Comparison of ENCODE assay signal across 25 cellular contexts in genomic region chr12:52229836-52230343, GRCh38. TPM values are rescaled to one million over a fixed set of nuclear protein-coding genes. Genes with fewer than 3 reads are reported as not detected.
DNase-seq lines count a peak whose midpoint lies in the region; ATAC-seq, FAIRE-seq and TF ChIP-seq lines count a peak whose summit lies in the region.
"Had no signal": no experiment of that assay in that cellular context is flagged by ENCODE, and none has a peak within 500 bp of the region (broad histone marks: within the 10 kb centered on the region; RNA-seq: fewer than 3 reads in every experiment).

No MANE protein-coding gene starts in this region.

- peak overlapping the region; percentile 100 for H3K27ac Mint-ChIP-seq in astrocyte (ENCODE audit: unreplicated experiment)
- H3K27ac Mint-ChIP-seq in effector memory CD8-positive, alpha-beta T cell: no peak overlapping the region
- H3K27ac Mint-ChIP-seq: nephron; stimulated activated naive B cell treated with anti-CD40 and anti-IgM and Interleukin-4, amounts not matched to agents 10 μg/mL and 1 μg/mL and 100 μg/mL, for 72 hours had no signal

- peak overlapping the region; percentile 24 for H3K9ac ChIP-seq in astrocyte (ENCODE audit: low read length)

- H3K4me2 ChIP-seq in astrocyte (ENCODE audit: low read length): peak overlapping the region; percentile 44

- H3K27ac ChIP-seq in astrocyte (ENCODE audit: low read depth, low read length) (peak overlapping the region; percentile 96), upper lobe of right lung (no peak overlapping the region)
- H3K27ac ChIP-seq: cardiac muscle cell, testis had no signal

- H3K27me3 Mint-ChIP-seq in astrocyte (ENCODE audit: low read depth, unreplicated experiment): peaks cover 20% of the 10 kb centered on the region
- H3K27me3 Mint-ChIP-seq in effector memory CD8-positive, alpha-beta T cell: peaks cover 67 to 70% of the 10 kb centered on the region in 2 donors

- TF ChIP-seq CTCF in astrocyte (IDR thresholded peaks at IDR 0.05; ENCODE audit: insufficient read depth, low read depth, low read length) (no peak), upper lobe of right lung (IDR thresholded peaks at IDR 0.05) (no peak)

- H3K4me1 ChIP-seq in astrocyte (ENCODE audit: insufficient read depth, low read length): peaks cover 48% of the 10 kb centered on the region
- peaks cover 8% of the 10 kb centered on the region for H3K4me1 ChIP-seq in upper lobe of right lung
- H3K4me1 ChIP-seq: testis had no signal

- peaks cover 4% of the 10 kb centered on the region for H3K79me2 ChIP-seq in astrocyte (ENCODE audit: insufficient read depth, low read length)

- H3K36me3 Mint-ChIP-seq in astrocyte (ENCODE audit: low read depth, unreplicated experiment): peaks cover 6% of the 10 kb centered on the region
- no peaks in the 10 kb centered on the region for H3K36me3 Mint-ChIP-seq in effector memory CD8-positive, alpha-beta T cell (ENCODE audit: insufficient read depth)
- H3K36me3 Mint-ChIP-seq: stimulated activated naive B cell treated with anti-CD40 and anti-IgM and Interleukin-4, amounts not matched to agents 10 μg/mL and 1 μg/mL and 100 μg/mL, for 72 hours had no signal

- H3K36me3 ChIP-seq in MG63: 0 out of 2 replicates have a peak, but pooled peaks cover under 1% of the 10 kb centered on the region
- no peaks in the 10 kb centered on the region for H3K36me3 ChIP-seq in astrocyte (ENCODE audit: insufficient read depth, low read length)
- H3K36me3 ChIP-seq in upper lobe of right lung: no peaks in the 10 kb centered on the region
- H3K36me3 ChIP-seq: adrenal gland, cardiac muscle cell, heart left ventricle, left lung had no signal

- intact Hi-C loops in upper lobe of right lung (cut with DNase I): no loop called here

- no peak overlapping the region for H3K4me3 Mint-ChIP-seq in astrocyte (ENCODE audit: unreplicated experiment)
- no peak overlapping the region for H3K4me3 Mint-ChIP-seq in effector memory CD8-positive, alpha-beta T cell
- H3K4me3 Mint-ChIP-seq: stimulated activated naive B cell treated with anti-CD40 and anti-IgM and Interleukin-4, amounts not matched to agents 10 μg/mL and 1 μg/mL and 100 μg/mL, for 72 hours had no signal

- DNase-seq in MG63: peak; percentile 57
- no peak for DNase-seq in astrocyte (ENCODE audit: low read depth)
- DNase-seq in mesenteric fat pad (ENCODE audit: low spot score): peak; percentile 72
- DNase-seq in upper lobe of right lung: peak; percentile 29
- DNase-seq in effector memory CD8-positive, alpha-beta T cell: no peak
- no peak for DNase-seq in NCI-H446 treated with DMSO at 0.1 percent for 48 hours (lab: John Stamatoyannopoulos, UW)
- DNase-seq: activated T-cell treated with anti-CD3 and anti-CD28 coated beads, Interleukin-2, amount 50 U/mL, for 1 hour; adrenal gland; DMS79; left lung; midbrain; NCI-H2171; NCI-H526 treated with DMSO at 0.1 percent for 48 hours; stimulated activated CD4-positive, alpha-beta T cell treated with anti-CD3 and anti-CD28 coated beads, Interleukin-2, amount 100 ng/mL, for 48 hours; stimulated activated naive B cell treated with anti-CD40 and anti-IgM and Interleukin-4, amounts not matched to agents 10 μg/mL and 1 μg/mL and 100 μg/mL, for 72 hours; testis had no signal

- no peaks in the 10 kb centered on the region for H4K20me1 ChIP-seq in astrocyte (ENCODE audit: insufficient read depth, low read length)

- peaks cover 4% of the 10 kb centered on the region for H3K9me3 Mint-ChIP-seq in astrocyte (ENCODE audit: unreplicated experiment)
- H3K9me3 Mint-ChIP-seq in effector memory CD8-positive, alpha-beta T cell: no peaks in the 10 kb centered on the region
- H3K9me3 Mint-ChIP-seq: stimulated activated naive B cell treated with anti-CD40 and anti-IgM and Interleukin-4, amounts not matched to agents 10 μg/mL and 1 μg/mL and 100 μg/mL, for 72 hours had no signal

- H2AFZ ChIP-seq in astrocyte (ENCODE audit: low read depth, low read length): no peak overlapping the region

- no peak overlapping the region for H3K4me3 ChIP-seq in MG63
- no peak overlapping the region for H3K4me3 ChIP-seq in astrocyte (ENCODE audit: insufficient read depth, low read depth, low read length)
- H3K4me3 ChIP-seq in upper lobe of right lung: no peak overlapping the region
- H3K4me3 ChIP-seq: adrenal gland, cardiac muscle cell, GM12878, heart left ventricle, K562, left lung, skin epidermis, testis had no signal

- FAIRE-seq in astrocyte (lab: Jason Lieb, UNC): no peak
- FAIRE-seq: GM12878, K562 had no signal

- H3K4me1 Mint-ChIP-seq in astrocyte (ENCODE audit: low read depth, unreplicated experiment): peaks cover 50% of the 10 kb centered on the region
- H3K4me1 Mint-ChIP-seq in effector memory CD8-positive, alpha-beta T cell (ENCODE audit: low read depth in 2 of 2): peaks cover 0 to 3% of the 10 kb centered on the region in 2 donors
- H3K4me1 Mint-ChIP-seq: stimulated activated naive B cell treated with anti-CD40 and anti-IgM and Interleukin-4, amounts not matched to agents 10 μg/mL and 1 μg/mL and 100 μg/mL, for 72 hours had no signal

- no peak for TF ChIP-seq POLR2A in GM18505 (IDR thresholded peaks at IDR 0.05; ENCODE audit: borderline replicate concordance, extremely low read depth, insufficient read depth, insufficient read length)

- no peaks in the 10 kb centered on the region for H3K27me3 ChIP-seq in MG63
- no peaks in the 10 kb centered on the region for H3K27me3 ChIP-seq in astrocyte (ENCODE audit: insufficient read depth, low read length)
- peaks cover 10% of the 10 kb centered on the region for H3K27me3 ChIP-seq in upper lobe of right lung
- H3K27me3 ChIP-seq: testis had no signal

- peaks cover 11% of the 10 kb centered on the region for H3K9me3 ChIP-seq in MG63
- no peaks in the 10 kb centered on the region for H3K9me3 ChIP-seq in astrocyte (ENCODE audit: insufficient read depth, low read depth, low read length)
- H3K9me3 ChIP-seq in upper lobe of right lung: no peaks in the 10 kb centered on the region
- H3K9me3 ChIP-seq: adrenal gland, heart left ventricle, left lung, testis had no signal

- no peak for ATAC-seq in upper lobe of right lung
- no peak for ATAC-seq in effector memory CD8-positive, alpha-beta T cell (replicated peaks)
- ATAC-seq in GM18505 (IDR thresholded peaks at IDR 0.05; ENCODE audit: unreplicated experiment): no peak
- ATAC-seq: activated CD4-positive, CD25-positive, alpha-beta regulatory T cell treated with anti-CD3 and anti-CD28 coated beads, Interleukin-2, amount 50 U/mL, for 24 hours; GM12878; K562; stimulated activated naive B cell treated with anti-CD40 and anti-IgM and Interleukin-4, amounts not matched to agents 10 μg/mL and 1 μg/mL and 100 μg/mL, for 72 hours had no signal

RNA-seq across cellular contexts. Expression of gene KRT7, which starts 3.2 kb away (rescaled TPM):
- 163 and 302 TPM in 2 replicates for total RNA-seq in MG63 (2014; rRNA removed; shearing (Covaris generic); ENCODE audit: low replicate concordance)
- total RNA-seq in astrocyte: 97.6 and 149 TPM in 2 replicates
- total RNA-seq in mesenteric fat pad: 11.7 TPM
- total RNA-seq in upper lobe of right lung: 664 TPM

RNA-seq across cellular contexts. Expression of gene KRT80, which starts 38.1 kb away (rescaled TPM):
- total RNA-seq in MG63 (2014; rRNA removed; shearing (Covaris generic); ENCODE audit: low replicate concordance): 12.0 and 18.2 TPM in 2 replicates
- total RNA-seq in astrocyte (2.8 and 3.6 TPM in 2 replicates), mesenteric fat pad (not detected), upper lobe of right lung (8.6 TPM)
- total RNA-seq: cardiac muscle cell, GM12878, K562 had no signal

RNA-seq across cellular contexts. Expression of gene KRT86, which starts 44.6 kb away (rescaled TPM):
- 13.3 and 13.6 TPM in 2 replicates for total RNA-seq in MG63 (2014; rRNA removed; shearing (Covaris generic); ENCODE audit: low replicate concordance)
- 0.24 and 0.43 TPM in 2 replicates for total RNA-seq in astrocyte
- not detected for total RNA-seq in mesenteric fat pad
- 1.1 TPM for total RNA-seq in upper lobe of right lung
- total RNA-seq: cardiac muscle cell, dermis blood vessel endothelial cell, heart left ventricle, K562 had no signal

Comparison
In these comparisons a context has a peak if more than half of its experiments do, and no peak if none do; other contexts are left out.
1. DNase-seq: peak in MG63 (single experiment), mesenteric fat pad (single experiment) and upper lobe of right lung (single experiment); none in astrocyte (single experiment), effector memory CD8-positive, alpha-beta T cell (0 of 3) and NCI-H446 treated with DMSO at 0.1 percent for 48 hours (single experiment).